In the genomic region with DNA sequence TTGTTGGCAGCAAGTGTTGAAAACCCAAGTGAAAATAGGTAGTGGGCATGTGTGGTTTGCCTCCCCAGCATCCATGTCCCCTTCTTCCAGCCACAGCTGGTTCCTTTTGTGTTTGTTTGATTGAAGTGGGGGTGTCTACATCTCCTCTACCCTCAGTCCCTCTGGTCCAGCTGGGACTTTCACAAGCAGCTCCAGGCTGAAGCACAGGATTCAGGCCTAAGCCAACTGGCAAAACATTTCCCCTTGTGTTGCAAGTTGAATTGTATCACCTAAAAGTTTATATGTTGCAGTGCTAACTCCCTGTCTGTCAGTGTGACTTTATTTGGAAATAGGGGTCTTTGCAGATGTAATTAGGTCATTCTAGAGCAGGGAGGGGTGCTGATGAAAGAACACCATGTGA, we compare ENCODE assay signal across 23 cellular contexts.
"Had no signal": no experiment of that assay in that cellular context is flagged by ENCODE, and none has a peak within 500 bp of the region (broad histone marks: within the 10 kb centered on the region; RNA-seq: fewer than 3 reads in every experiment).

No MANE protein-coding gene starts in this region.

- ATAC-seq: effector memory CD8-positive, alpha-beta T cell; esophagus mucosa; foreskin keratinocyte; gastrocnemius medialis; heart left ventricle; heart right ventricle had no signal

- DNase-seq: colonic mucosa; cortex of kidney; dermis blood vessel endothelial cell; dorsolateral prefrontal cortex; effector CD4-positive, alpha-beta T cell; effector CD8-positive, alpha-beta T cell; effector memory CD4-positive, alpha-beta T cell; effector memory CD8-positive, alpha-beta T cell; endodermal cell; erythroblast; esophagus squamous epithelium; foreskin fibroblast; foreskin keratinocyte; foreskin melanocyte; gastrocnemius medialis; glutamatergic neuron; head of caudate nucleus; heart left ventricle; heart right ventricle had no signal

- H3K9me3 ChIP-seq: colonic mucosa, esophagus muscularis mucosa, esophagus squamous epithelium, gastrocnemius medialis, heart left ventricle, heart right ventricle had no signal

- H3K4me3 ChIP-seq: colonic mucosa, coronary artery, dorsolateral prefrontal cortex, esophagus squamous epithelium, gastrocnemius medialis, heart left ventricle, heart right ventricle had no signal

- H3K4me1 ChIP-seq: colonic mucosa, esophagus muscularis mucosa, foreskin keratinocyte, gastrocnemius medialis had no signal

- H3K27ac ChIP-seq: colonic mucosa, coronary artery, dorsolateral prefrontal cortex, epithelial cell of prostate, esophagus muscularis mucosa, foreskin keratinocyte, gastrocnemius medialis, heart left ventricle, heart right ventricle had no signal

- H3K36me3 ChIP-seq: colonic mucosa, esophagus muscularis mucosa, esophagus squamous epithelium, gastrocnemius medialis, heart left ventricle, heart right ventricle had no signal

- H3K27me3 ChIP-seq: colonic mucosa, dorsolateral prefrontal cortex, foreskin keratinocyte, gastrocnemius medialis had no signal
